ENCODE assay signal across 31 cellular contexts in genomic region chr1:202944438-202944921, GRCh38.
"Had no signal": no experiment of that assay in that cellular context is flagged by ENCODE, and none has a peak within 500 bp of the region (broad histone marks: within the 10 kb centered on the region; RNA-seq: fewer than 3 reads in every experiment).

No MANE protein-coding gene starts in this region.

- H3K27me3 ChIP-seq: ascending aorta, breast epithelium, MG63, SJCRH30 had no signal

- H3K4me3 Mint-ChIP-seq: activated CD4-positive, alpha-beta T cell treated with anti-CD3 and anti-CD28 coated beads, Interleukin-2, amount 10 ng/mL, durations not matched to agents 24 days and 14 days; activated CD8-positive, alpha-beta T cell treated with anti-CD3 and anti-CD28 coated beads for 36 hours; activated naive CD4-positive, alpha-beta T cell treated with anti-CD3 and anti-CD28 coated beads, Interleukin-2, amount 50 U/mL, for 24 hours; activated naive CD8-positive, alpha-beta T cell treated with anti-CD3 and anti-CD28 coated beads, Interleukin-2, amount 10 ng/mL, durations not matched to agents 7 days and 5 days; activated T-cell treated with anti-CD3 and anti-CD28 coated beads, Interleukin-2, amount 50 U/mL, for 72 hours; activated T-helper 17 cell treated with anti-CD3 and anti-CD28 coated beads, Interleukin-2, amount 50 U/mL, for 72 hours; IgD-negative memory B cell; T-helper 1 cell treated with Interleukin-12 subunit alpha and Interleukin-12 subunit beta and Interleukin-4 antibody, amounts not matched to agents 30 μg/mL and 1 μg/mL, for 36 hours; T-helper 2 cell treated with Interferon-gamma antibody and Interleukin-4, amounts not matched to agents 5 μg/mL and 100 μg/mL, for 36 hours had no signal

- ATAC-seq: activated CD8-positive, alpha-beta T cell treated with anti-CD3 and anti-CD28 coated beads for 36 hours; activated T-cell treated with anti-CD3 and anti-CD28 coated beads, Interleukin-2, amount 50 U/mL, for 72 hours; activated T-helper 17 cell treated with anti-CD3 and anti-CD28 coated beads, Interleukin-2, amount 50 U/mL, for 72 hours had no signal

- H3K9me3 Mint-ChIP-seq: activated CD4-positive, alpha-beta T cell treated with anti-CD3 and anti-CD28 coated beads, Interleukin-2, amount 10 ng/mL, durations not matched to agents 24 days and 14 days; activated CD8-positive, alpha-beta T cell treated with anti-CD3 and anti-CD28 coated beads for 36 hours; activated naive CD4-positive, alpha-beta T cell treated with anti-CD3 and anti-CD28 coated beads, Interleukin-2, amount 50 U/mL, for 24 hours; activated naive CD8-positive, alpha-beta T cell treated with anti-CD3 and anti-CD28 coated beads, Interleukin-2, amount 10 ng/mL, durations not matched to agents 7 days and 5 days; activated T-cell treated with anti-CD3 and anti-CD28 coated beads, Interleukin-2, amount 50 U/mL, for 72 hours; activated T-helper 17 cell treated with anti-CD3 and anti-CD28 coated beads, Interleukin-2, amount 50 U/mL, for 72 hours; IgD-negative memory B cell; T-helper 1 cell treated with Interleukin-12 subunit alpha and Interleukin-12 subunit beta and Interleukin-4 antibody, amounts not matched to agents 30 μg/mL and 1 μg/mL, for 36 hours; T-helper 2 cell treated with Interferon-gamma antibody and Interleukin-4, amounts not matched to agents 5 μg/mL and 100 μg/mL, for 36 hours had no signal

- H3K4me1 ChIP-seq: ascending aorta, breast epithelium, SJCRH30 had no signal

- H3K27ac Mint-ChIP-seq: activated CD4-positive, alpha-beta T cell treated with anti-CD3 and anti-CD28 coated beads, Interleukin-2, amount 10 ng/mL, durations not matched to agents 24 days and 14 days; activated CD8-positive, alpha-beta T cell treated with anti-CD3 and anti-CD28 coated beads for 36 hours; activated naive CD4-positive, alpha-beta T cell treated with anti-CD3 and anti-CD28 coated beads, Interleukin-2, amount 50 U/mL, for 24 hours; activated naive CD8-positive, alpha-beta T cell treated with anti-CD3 and anti-CD28 coated beads, Interleukin-2, amount 10 ng/mL, durations not matched to agents 7 days and 5 days; activated T-cell treated with anti-CD3 and anti-CD28 coated beads, Interleukin-2, amount 50 U/mL, for 72 hours; activated T-helper 17 cell treated with anti-CD3 and anti-CD28 coated beads, Interleukin-2, amount 50 U/mL, for 72 hours; IgD-negative memory B cell; T-helper 1 cell treated with Interleukin-12 subunit alpha and Interleukin-12 subunit beta and Interleukin-4 antibody, amounts not matched to agents 30 μg/mL and 1 μg/mL, for 36 hours; T-helper 2 cell treated with Interferon-gamma antibody and Interleukin-4, amounts not matched to agents 5 μg/mL and 100 μg/mL, for 36 hours had no signal

- H3K4me3 ChIP-seq: ascending aorta, breast epithelium, MG63, SJCRH30, SK-N-MC had no signal

- H3K4me1 Mint-ChIP-seq: activated CD4-positive, alpha-beta T cell treated with anti-CD3 and anti-CD28 coated beads, Interleukin-2, amount 10 ng/mL, durations not matched to agents 24 days and 14 days; activated naive CD4-positive, alpha-beta T cell treated with anti-CD3 and anti-CD28 coated beads, Interleukin-2, amount 50 U/mL, for 24 hours; IgD-negative memory B cell had no signal

- H3K27ac ChIP-seq: ascending aorta, breast epithelium, SJCRH30, SK-N-MC had no signal

- H3K9me3 ChIP-seq: ascending aorta, breast epithelium, MG63, SJCRH30 had no signal

- H3K27me3 Mint-ChIP-seq: activated CD4-positive, alpha-beta T cell treated with anti-CD3 and anti-CD28 coated beads, Interleukin-2, amount 10 ng/mL, durations not matched to agents 24 days and 14 days; activated CD8-positive, alpha-beta T cell treated with anti-CD3 and anti-CD28 coated beads for 36 hours; activated naive CD4-positive, alpha-beta T cell treated with anti-CD3 and anti-CD28 coated beads, Interleukin-2, amount 50 U/mL, for 24 hours; activated naive CD8-positive, alpha-beta T cell treated with anti-CD3 and anti-CD28 coated beads, Interleukin-2, amount 10 ng/mL, durations not matched to agents 7 days and 5 days; activated T-helper 17 cell treated with anti-CD3 and anti-CD28 coated beads, Interleukin-2, amount 50 U/mL, for 72 hours; IgD-negative memory B cell had no signal

- DNase-seq: activated CD4-positive, alpha-beta T cell treated with anti-CD3 and anti-CD28 coated beads, Interleukin-2, amount 10 ng/mL, durations not matched to agents 24 days and 14 days; activated CD4-positive, alpha-beta T cell treated with anti-CD3 and anti-CD28 coated beads, Interleukin-2, amount 50 U/mL, for 4 hours; activated CD8-positive, alpha-beta T cell treated with anti-CD3 and anti-CD28 coated beads for 36 hours; activated effector memory CD4-positive, alpha-beta T cell treated with anti-CD3 and anti-CD28 coated beads, Interleukin-2, amount 50 U/mL, for 16 hours; activated naive CD4-positive, alpha-beta T cell; activated naive CD8-positive, alpha-beta T cell treated with anti-CD3 and anti-CD28 coated beads, Interleukin-2, amount 10 ng/mL, durations not matched to agents 7 days and 5 days; activated T-cell treated with anti-CD3 and anti-CD28 coated beads, Interleukin-2, amount 50 U/mL, for 1 hour; activated T-cell treated with anti-CD3 and anti-CD28 coated beads, Interleukin-2, amount 50 U/mL, for 72 hours; amygdala; caudate nucleus; Kasumi-1; KG1; MG63; NCI-H1048; NCI-H1105 treated with DMSO at 0.1 percent for 48 hours; NCI-H1436; NCI-H1694; NCI-H1930; NCI-H345; NCI-H524 treated with DMSO at 0.1 percent for 48 hours; NK-92 treated with Interleukin-12 subunit alpha and Interleukin-12 subunit beta, amount 100 ng/mL, for 24 hours; Right ventricle myocardium superior; SJCRH30 had no signal
